In the genomic region with DNA sequence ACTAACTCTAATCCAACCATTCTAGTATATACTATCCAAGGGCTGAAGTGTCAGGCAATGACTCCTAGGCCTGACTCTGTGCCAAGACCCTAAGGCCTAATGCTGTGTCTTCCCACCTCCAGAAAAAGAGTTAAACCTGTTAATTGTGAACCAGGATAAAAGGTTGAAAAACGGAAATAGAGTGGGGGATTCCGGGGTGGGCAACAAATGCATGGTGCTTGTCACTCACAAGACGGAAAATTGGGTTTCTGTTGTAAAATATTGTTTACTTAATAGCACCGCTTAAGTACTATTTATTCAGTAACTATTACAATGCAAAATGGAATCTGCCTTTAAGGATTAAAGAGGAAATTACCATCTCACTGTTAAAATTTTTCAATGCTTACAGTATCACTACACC, we compare ENCODE assay signal across 7 cellular contexts. TPM values are rescaled to one million over a fixed set of nuclear protein-coding genes. Genes with fewer than 3 reads are reported as not detected.
A peak's percentile ranks its signal among the peaks of the same experiment; 100 is the strongest.
DNase-seq lines count a peak whose midpoint lies in the region; ATAC-seq and TF ChIP-seq lines count a peak whose summit lies in the region.

No MANE protein-coding gene starts in this region.

- DNase-seq in GM12865 (ENCODE audit: low read depth) = no peak
- peak; percentile 23 for DNase-seq in NCI-H460 (ENCODE audit: extremely low read depth, low read depth)
- DNase-seq in colonic mucosa = no peak
- DNase-seq in skeletal muscle cell (ENCODE audit: low read depth) = no peak
- no peak for DNase-seq in stimulated activated CD4-positive, alpha-beta T cell treated with anti-CD3 and anti-CD28 coated beads, Interleukin-2, amount 100 ng/mL, for 24 hours
- DNase-seq in NCI-H345 (lab: John Stamatoyannopoulos, UW) = no peak

- no peaks in the 10 kb centered on the region for H3K27me3 ChIP-seq in colonic mucosa

- intact Hi-C loops in colonic mucosa (cut with DNase I) = no loop called here

- no peak overlapping the region for H3K27ac ChIP-seq in colonic mucosa

- no peaks in the 10 kb centered on the region for H3K4me1 ChIP-seq in colonic mucosa

- H3K4me3 ChIP-seq in GM12865 (ENCODE audit: low read depth, low read length) = peak overlapping the region; percentile 97
- peak overlapping the region; percentile 2 for H3K4me3 ChIP-seq in colonic mucosa
- H3K4me3 ChIP-seq in skeletal muscle cell (ENCODE audit: low read depth, low read length) = peak overlapping the region; percentile 19

- H3K36me3 ChIP-seq in colonic mucosa = no peaks in the 10 kb centered on the region

- H3K9ac ChIP-seq in colonic mucosa (ENCODE audit: low read depth in 2 of 2, low read length in 2 of 2) = peak overlapping the region in 1 of 2 donors; percentile 28

- no peak for ATAC-seq in GM21576 (IDR thresholded peaks at IDR 0.05; ENCODE audit: unreplicated experiment)

- no peaks in the 10 kb centered on the region for H3K9me3 ChIP-seq in colonic mucosa

- TF ChIP-seq CTCF in GM12865 (IDR thresholded peaks at IDR 0.05; ENCODE audit: insufficient read depth, low read depth, low read length, missing control alignments) = no peak
- TF ChIP-seq CTCF in colonic mucosa (IDR thresholded peaks at IDR 0.05) = no peak

RNA-seq across cellular contexts. Expression of a gene that starts 3.2 kb away (rescaled TPM):
- total RNA-seq in NCI-H460 (2014; rRNA removed; shearing (Covaris generic)) = 23.2 and 23.8 TPM in 2 replicates
- 9.5 and 13.3 TPM in 2 replicates for polyA plus RNA-seq in NCI-H460 (2014; cell fraction: nucleus; rRNA removed)
- 10 to 100 TPM; 13.9 to 40.5 TPM for total RNA-seq in colonic mucosa

Comparison
In these comparisons a context has a peak if more than half of its experiments do, and no peak if none do; other contexts are left out.
1. H3K4me3 ChIP-seq: peak in every context shown above with its lines; median percentile 97 in GM12865; 19 in skeletal muscle cell; 2 in colonic mucosa.